In the genomic region with DNA sequence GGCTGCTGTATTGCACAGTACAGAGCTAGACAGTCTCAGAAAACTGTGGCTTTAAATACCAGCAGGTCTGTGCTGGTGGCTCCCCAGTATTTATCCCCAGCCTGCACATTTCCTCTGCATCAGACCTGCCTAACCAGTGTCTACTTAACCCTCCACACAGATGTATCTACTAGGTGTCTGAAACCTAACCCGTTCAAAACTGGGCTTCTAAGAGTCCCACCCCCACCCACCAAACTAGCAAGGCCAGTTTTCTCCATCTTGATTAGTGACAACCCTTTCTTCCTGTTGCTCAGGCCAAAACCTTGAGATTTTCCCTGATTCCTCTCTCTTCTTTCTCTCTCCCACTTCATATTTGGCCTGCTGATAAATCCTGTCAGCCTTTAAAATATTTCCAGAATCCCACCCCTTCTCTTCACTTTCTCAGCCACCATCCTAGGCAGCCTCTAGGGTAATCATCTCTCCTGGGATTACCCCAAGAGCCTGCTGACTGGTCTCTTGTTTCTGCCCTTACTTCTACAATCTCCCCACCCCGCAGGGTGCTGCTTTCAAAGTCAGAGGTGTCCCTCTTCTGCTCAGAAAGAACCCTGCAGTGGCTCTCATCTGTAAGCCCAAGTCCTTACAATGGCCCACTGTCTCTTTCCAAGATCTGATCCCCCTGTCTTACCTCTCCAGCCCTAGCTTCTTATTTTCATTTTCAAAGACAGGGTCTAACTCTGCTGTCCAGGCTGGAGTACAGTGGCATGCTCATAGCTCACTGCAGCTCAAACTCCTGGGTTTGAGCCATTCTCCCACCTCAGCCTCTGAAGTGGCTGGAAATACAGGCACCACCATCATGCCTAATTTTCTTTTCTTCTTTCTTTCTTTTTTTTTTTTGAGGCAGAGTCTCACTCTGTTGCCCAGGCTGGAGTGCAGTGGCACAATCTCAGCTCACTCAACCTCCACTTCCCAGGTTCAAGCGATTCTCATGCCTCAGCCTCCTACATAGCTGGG, we compare ENCODE assay signal across 12 cellular contexts. TPM values are rescaled to one million over a fixed set of nuclear protein-coding genes. Genes with fewer than 3 reads are reported as not detected.
A peak's percentile ranks its signal among the peaks of the same experiment; 100 is the strongest.
DNase-seq lines count a peak whose midpoint lies in the region; ATAC-seq and TF ChIP-seq lines count a peak whose summit lies in the region.
"Had no signal": no experiment of that assay in that cellular context is flagged by ENCODE, and none has a peak within 500 bp of the region (broad histone marks: within the 10 kb centered on the region; RNA-seq: fewer than 3 reads in every experiment).

No MANE protein-coding gene starts in this region.

- H3K27ac ChIP-seq in 22Rv1 (peak overlapping the region; percentile 46), coronary artery (peak overlapping the region in 1 of 2 donors; percentile 99)

- H3K27ac Mint-ChIP-seq in T-cell, result peak overlapping the region; percentile 79
- peak overlapping the region; percentile 39 to 100 (median 90) for H3K27ac Mint-ChIP-seq in naive B cell
- H3K27ac Mint-ChIP-seq: activated CD4-positive, alpha-beta T cell treated with anti-CD3 and anti-CD28 coated beads for 36 hours had no signal

- POLR2A ChIA-PET in T-cell (lab: Charles Lee), result interaction anchor here in 1 of 2 donors (0.7 kb wide), 1 partner anchor 8 kb away, joined by 8 read pairs; no protein-coding TSS in a partner anchor

- H3K4me3 ChIP-seq in GM12864 (ENCODE audit: low read depth, low read length) (no peak overlapping the region), coronary artery (no peak overlapping the region)
- H3K4me3 ChIP-seq: adrenal gland had no signal

- no peak overlapping the region for H3K4me3 Mint-ChIP-seq in T-cell
- H3K4me3 Mint-ChIP-seq in naive B cell, result peak overlapping the region in 5 of 8 donors; percentile 39 to 77 (median 55)
- H3K4me3 Mint-ChIP-seq: activated CD4-positive, alpha-beta T cell treated with anti-CD3 and anti-CD28 coated beads for 36 hours had no signal

- H3K36me3 Mint-ChIP-seq in T-cell (no peaks in the 10 kb centered on the region), naive B cell (no peaks in the 10 kb centered on the region)

- no peaks in the 10 kb centered on the region for H3K9me3 Mint-ChIP-seq in T-cell
- no peaks in the 10 kb centered on the region for H3K9me3 Mint-ChIP-seq in naive B cell

- H3K27me3 Mint-ChIP-seq in T-cell (no peaks in the 10 kb centered on the region), naive B cell (no peaks in the 10 kb centered on the region)
- H3K27me3 Mint-ChIP-seq: activated CD4-positive, alpha-beta T cell treated with anti-CD3 and anti-CD28 coated beads for 36 hours had no signal

- TF ChIP-seq CTCF in 22Rv1 (IDR thresholded peaks at IDR 0.05), result no peak
- TF ChIP-seq CTCF in GM12864 (IDR thresholded peaks at IDR 0.05; ENCODE audit: low read depth, low read length, missing control alignments), result peak; percentile 5
- TF ChIP-seq CTCF in coronary artery (IDR thresholded peaks at IDR 0.05), result no peak

- ATAC-seq in T-cell (replicated peaks in 1 of 4), result no peak
- ATAC-seq in naive B cell (ENCODE audit: low read depth in 2 of 2), result no peak
- ATAC-seq in HG03457 (IDR thresholded peaks at IDR 0.05; ENCODE audit: unreplicated experiment), result no peak
- ATAC-seq in HG03571 (IDR thresholded peaks at IDR 0.05; ENCODE audit: unreplicated experiment), result no peak
- ATAC-seq: activated CD4-positive, alpha-beta T cell treated with anti-CD3 and anti-CD28 coated beads for 36 hours had no signal

- CTCF ChIA-PET in T-cell (lab: Charles Lee), result interaction anchor here (0.8 to 1.6 kb wide), 3 partner anchors 17 to 43 kb away, joined by 4 to 5 read pairs (median 4); no protein-coding TSS in a partner anchor

- no peak for DNase-seq in GM12864 (ENCODE audit: low read depth)
- DNase-seq in T-cell, result no peak
- no peak for DNase-seq in naive B cell
- DNase-seq in coronary artery (ENCODE audit: low spot score), result no peak
- no peak for DNase-seq in CD1c-positive myeloid dendritic cell (ENCODE audit: extremely low spot score)
- DNase-seq: activated CD4-positive, alpha-beta T cell treated with anti-CD3 and anti-CD28 coated beads for 36 hours; adrenal gland; kidney glomerular epithelial cell; NCI-H1417 treated with DMSO at 0.1 percent for 48 hours had no signal

- H3K4me1 Mint-ChIP-seq in T-cell (peaks cover 12 to 27% (median 13%) of the 10 kb centered on the region in 3 donors), naive B cell (peaks cover 36 to 43% (median 40%) of the 10 kb centered on the region in 3 donors)

RNA-seq across cellular contexts. Expression of a gene that starts 45.2 kb away (rescaled TPM):
- total RNA-seq in T-cell, result 100 to 1,000 TPM; 340 to 391 (median 366) TPM
- polyA plus RNA-seq in naive B cell (ENCODE audit: low read depth in 6 of 6), result 1,000 to 10,000 TPM; 1,065 to 1,461 (median 1,242) TPM

Comparison
In these comparisons a context has a peak if more than half of its experiments do, and no peak if none do; other contexts are left out.
1. H3K4me3 Mint-ChIP-seq: peak in naive B cell (5 of 8); none in T-cell (0 of 3).